In the genomic region with DNA sequence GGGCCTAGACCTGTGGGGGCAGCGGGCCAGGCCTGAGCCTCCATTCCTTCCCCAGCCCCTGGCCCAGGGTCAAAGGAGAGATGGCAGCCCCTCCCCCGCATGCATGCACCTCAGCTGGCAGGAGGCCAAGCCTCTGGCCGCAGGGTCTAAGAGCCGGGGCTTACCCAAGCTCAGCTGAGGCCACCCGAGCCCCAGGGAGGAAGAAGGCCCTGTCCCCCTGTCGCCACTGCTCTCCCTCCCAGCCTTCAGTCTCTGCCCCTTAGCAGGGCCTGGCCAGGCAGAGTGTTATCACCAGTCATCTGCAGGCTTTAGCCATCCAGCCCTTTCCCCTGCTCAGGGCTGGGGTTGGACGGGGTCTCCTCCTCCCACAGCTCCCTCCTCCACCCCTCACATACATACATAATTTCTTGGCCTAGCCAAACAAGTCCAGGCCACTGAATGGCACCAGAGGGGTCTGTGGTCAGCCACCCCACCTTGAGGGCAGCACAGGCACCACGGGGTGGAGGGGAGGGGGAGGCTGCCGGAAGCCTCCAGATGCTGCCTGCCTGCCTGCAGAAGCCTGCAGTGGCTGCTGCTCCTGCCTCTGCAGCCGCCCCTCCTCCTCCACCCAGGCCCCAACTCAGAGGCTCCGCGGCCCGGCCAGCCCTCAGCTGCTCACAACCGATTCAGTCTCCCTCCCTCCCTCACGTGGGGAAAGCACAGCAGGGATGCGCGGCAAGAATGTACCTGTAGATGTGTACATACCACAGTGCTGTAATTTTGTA, we compare ENCODE assay signal across 12 cellular contexts. TPM values are rescaled to one million over a fixed set of nuclear protein-coding genes. Genes with fewer than 3 reads are reported as not detected.
DNase-seq lines count a peak whose midpoint lies in the region; ATAC-seq lines count a peak whose summit lies in the region.
"Had no signal": no experiment of that assay in that cellular context is flagged by ENCODE, and none has a peak within 500 bp of the region (broad histone marks: within the 10 kb centered on the region; RNA-seq: fewer than 3 reads in every experiment).

No MANE protein-coding gene starts in this region.

- no peak for DNase-seq in activated naive CD4-positive, alpha-beta T cell (lab: John Stamatoyannopoulos, UW)
- DNase-seq in SJCRH30 (peak; percentile 47 to 54), iPS DF 19.7 (ENCODE audit: low read depth, low spot score) (peak; percentile 56), HCEC 1CT (no peak), LoVo (ENCODE audit: low spot score) (no peak)
- no peak for DNase-seq in stimulated activated effector memory CD8-positive, alpha-beta T cell treated with anti-CD3 and anti-CD28 coated beads, Interleukin-12 subunit alpha, Interleukin-12 subunit beta, amount 100 ng/mL, for 72 hours (ENCODE audit: low spot score in 2 of 2)
- DNase-seq: SIG-M5; stimulated activated CD4-positive, alpha-beta T cell treated with anti-CD3 and anti-CD28 coated beads, Interleukin-4, amount 100 ng/mL, for 1 hour; thyroid gland had no signal

- no peaks in the 10 kb centered on the region for H3K9me3 Mint-ChIP-seq in activated naive CD4-positive, alpha-beta T cell treated with anti-CD3 and anti-CD28 coated beads, Interleukin-2, amount 50 U/mL, for 24 hours
- no peaks in the 10 kb centered on the region for H3K9me3 Mint-ChIP-seq in stimulated activated effector memory CD8-positive, alpha-beta T cell treated with anti-CD3 and anti-CD28 coated beads, Interleukin-12 subunit alpha, Interleukin-12 subunit beta, amount 100 ng/mL, for 72 hours

- H3K27ac ChIP-seq in SJCRH30: no peak overlapping the region
- H3K27ac ChIP-seq: C4-2B, thyroid gland had no signal

- H3K4me1 Mint-ChIP-seq in activated naive CD4-positive, alpha-beta T cell treated with anti-CD3 and anti-CD28 coated beads, Interleukin-2, amount 50 U/mL, for 24 hours: no peaks in the 10 kb centered on the region
- peaks cover 16% of the 10 kb centered on the region for H3K4me1 Mint-ChIP-seq in stimulated activated effector memory CD8-positive, alpha-beta T cell treated with anti-CD3 and anti-CD28 coated beads, Interleukin-12 subunit alpha, Interleukin-12 subunit beta, amount 100 ng/mL, for 72 hours

- no peaks in the 10 kb centered on the region for H3K27me3 Mint-ChIP-seq in activated naive CD4-positive, alpha-beta T cell treated with anti-CD3 and anti-CD28 coated beads, Interleukin-2, amount 50 U/mL, for 24 hours

- no peaks in the 10 kb centered on the region for H3K27me3 ChIP-seq in SJCRH30
- H3K27me3 ChIP-seq: thyroid gland had no signal

- peak; percentile 6 for ATAC-seq in stimulated activated effector memory CD8-positive, alpha-beta T cell treated with anti-CD3 and anti-CD28 coated beads, Interleukin-12 subunit alpha, Interleukin-12 subunit beta, amount 100 ng/mL, for 72 hours
- ATAC-seq in HG03135 (IDR thresholded peaks at IDR 0.05; ENCODE audit: unreplicated experiment): no peak

- peak overlapping the region; percentile 72 for H3K27ac Mint-ChIP-seq in activated naive CD4-positive, alpha-beta T cell treated with anti-CD3 and anti-CD28 coated beads, Interleukin-2, amount 50 U/mL, for 24 hours
- H3K27ac Mint-ChIP-seq in stimulated activated effector memory CD8-positive, alpha-beta T cell treated with anti-CD3 and anti-CD28 coated beads, Interleukin-12 subunit alpha, Interleukin-12 subunit beta, amount 100 ng/mL, for 72 hours: peak overlapping the region; percentile 65

- H3K36me3 ChIP-seq in SJCRH30: 0 out of 2 replicates have a peak, but pooled peaks cover 5% of the 10 kb centered on the region

- peaks cover 15% of the 10 kb centered on the region; the same call in 1 of the 2 replicates for H3K4me1 ChIP-seq in SJCRH30
- H3K4me1 ChIP-seq: thyroid gland had no signal

- H3K4me3 ChIP-seq in SJCRH30: no peak overlapping the region
- H3K4me3 ChIP-seq: thyroid gland had no signal

- H3K9me3 ChIP-seq in SJCRH30 (replicated peaks): no peaks in the 10 kb centered on the region
- H3K9me3 ChIP-seq: thyroid gland had no signal

- H3K36me3 Mint-ChIP-seq in activated naive CD4-positive, alpha-beta T cell treated with anti-CD3 and anti-CD28 coated beads, Interleukin-2, amount 50 U/mL, for 24 hours: peaks cover 2% of the 10 kb centered on the region
- peaks cover 93% of the 10 kb centered on the region for H3K36me3 Mint-ChIP-seq in stimulated activated effector memory CD8-positive, alpha-beta T cell treated with anti-CD3 and anti-CD28 coated beads, Interleukin-12 subunit alpha, Interleukin-12 subunit beta, amount 100 ng/mL, for 72 hours

- H3K4me3 Mint-ChIP-seq in activated naive CD4-positive, alpha-beta T cell treated with anti-CD3 and anti-CD28 coated beads, Interleukin-2, amount 50 U/mL, for 24 hours: no peak overlapping the region
- H3K4me3 Mint-ChIP-seq in stimulated activated effector memory CD8-positive, alpha-beta T cell treated with anti-CD3 and anti-CD28 coated beads, Interleukin-12 subunit alpha, Interleukin-12 subunit beta, amount 100 ng/mL, for 72 hours: no peak overlapping the region

RNA-seq across cellular contexts. Expression of a gene that starts 22.8 kb away (rescaled TPM):
- total RNA-seq in SJCRH30 (2014; rRNA removed; shearing (Covaris generic)): 25.4 and 27.6 TPM in 2 replicates

Comparison
In these comparisons a context has a peak if more than half of its experiments do, and no peak if none do; other contexts are left out.
1. DNase-seq: peak in SJCRH30 (2 of 2) and iPS DF 19.7 (single experiment); none in activated naive CD4-positive, alpha-beta T cell (0 of 4), stimulated activated effector memory CD8-positive, alpha-beta T cell treated with anti-CD3 and anti-CD28 coated beads, Interleukin-12 subunit alpha, Interleukin-12 subunit beta, amount 100 ng/mL, for 72 hours (0 of 2), HCEC 1CT (single experiment) and LoVo (single experiment).